ENCODE assay signal across 23 cellular contexts in genomic region chr10:121159670-121160069, GRCh38.
A peak's percentile ranks its signal among the peaks of the same experiment; 100 is the strongest.
DNase-seq lines count a peak whose midpoint lies in the region; ATAC-seq and TF ChIP-seq lines count a peak whose summit lies in the region.
"Had no signal": no experiment of that assay in that cellular context is flagged by ENCODE, and none has a peak within 500 bp of the region (broad histone marks: within the 10 kb centered on the region; RNA-seq: fewer than 3 reads in every experiment).

No MANE protein-coding gene starts in this region.

- H3K27ac ChIP-seq in gastroesophageal sphincter = no peak overlapping the region
- H3K27ac ChIP-seq: ascending aorta, coronary artery, right lobe of liver, upper lobe of left lung had no signal

- H3K4me3 ChIP-seq in gastroesophageal sphincter = no peak overlapping the region
- H3K4me3 ChIP-seq: ascending aorta, coronary artery, HAP-1, right lobe of liver, upper lobe of left lung had no signal

- H3K9me3 ChIP-seq in gastroesophageal sphincter = peaks cover 0 to 7% (median 0%) of the 10 kb centered on the region in 3 donors
- H3K9me3 ChIP-seq: ascending aorta, HAP-1, neutrophil, right lobe of liver had no signal

- no peak for TF ChIP-seq POLR2A in gastroesophageal sphincter (IDR thresholded peaks at IDR 0.05)

- ATAC-seq in HG03280 (IDR thresholded peaks at IDR 0.05; ENCODE audit: unreplicated experiment) (peak; percentile 83), gastroesophageal sphincter (no peak)
- ATAC-seq: stimulated activated memory B cell treated with anti-CD40 and anti-IgM and Interleukin-4, amounts not matched to agents 10 μg/mL and 1 μg/mL and 100 μg/mL, for 72 hours; T-cell had no signal

- no peak for TF ChIP-seq EP300 in gastroesophageal sphincter (IDR thresholded peaks at IDR 0.05)

- no peaks in the 10 kb centered on the region for H3K36me3 ChIP-seq in gastroesophageal sphincter
- H3K36me3 ChIP-seq: ascending aorta, HAP-1, neutrophil, right lobe of liver, upper lobe of left lung had no signal

- POLR2A ChIA-PET in GM10248 (lab: Yijun Ruan, JAX) = no interaction called here

- 81% methylated on average over 4 of the region's 5 CpGs; no CpG with 5 or more reads in 1 of the 2 donors for WGBS in gastroesophageal sphincter (ENCODE audit: low coverage in 1 of 2), 2 donors

- no peaks in the 10 kb centered on the region for H3K27me3 ChIP-seq in gastroesophageal sphincter
- H3K27me3 ChIP-seq: ascending aorta, neutrophil, right lobe of liver, upper lobe of left lung had no signal

- TF ChIP-seq CTCF in gastroesophageal sphincter (IDR thresholded peaks at IDR 0.05) = no peak
- no peak for TF ChIP-seq CTCF in GM10248 (IDR thresholded peaks at IDR 0.05; ENCODE audit: control extremely low read depth, extremely low read depth, low read depth, missing control alignments)

- peak; percentile 22 for DNase-seq in activated T-cell treated with anti-CD3 and anti-CD28 coated beads for 48 hours (ENCODE audit: low read depth)
- no peak for DNase-seq in activated T-cell treated with anti-CD3 and anti-CD28 coated beads, Interleukin-2, amount 50 U/mL, for 1 hour
- DNase-seq in SW480 (ENCODE audit: low spot score) = peak; percentile 80
- DNase-seq in stimulated activated CD8-positive, alpha-beta memory T cell treated with anti-CD3 and anti-CD28 coated beads, Interleukin-15, amount 100 ng/mL, for 48 hours (ENCODE audit: low read depth in 2 of 2) = peak; percentile 0 to 12
- DNase-seq in iPS-NIHi7 (ENCODE audit: extremely low spot score) = no peak
- DNase-seq in GM10248 (ENCODE audit: extremely low spot score) = no peak
- DNase-seq: activated B cell treated with CpG ODN at 0.5 μM for 24 hours; Kasumi-1; midbrain; NCI-H187; NCI-H524; right lobe of liver; RPMI8226; stimulated activated CD4-positive, alpha-beta T cell treated with anti-CD3 and anti-CD28 coated beads, Interleukin-4, amount 100 ng/mL, for 4 hours; T-cell; upper lobe of left lung had no signal

- peaks cover 0 to 16% (median 0%) of the 10 kb centered on the region in 3 donors for H3K4me1 ChIP-seq in gastroesophageal sphincter
- H3K4me1 ChIP-seq: ascending aorta had no signal

- CTCF ChIA-PET in GM10248 (lab: Yijun Ruan, JAX) = interaction anchor here (1.1 to 1.8 kb wide), 2 partner anchors 14 to 29 kb away, joined by 3 to 4 read pairs; no protein-coding TSS in a partner anchor

Comparison
In these comparisons a context has a peak if more than half of its experiments do, and no peak if none do; other contexts are left out.
1. DNase-seq: peak in activated T-cell treated with anti-CD3 and anti-CD28 coated beads for 48 hours (single experiment), SW480 (single experiment) and stimulated activated CD8-positive, alpha-beta memory T cell treated with anti-CD3 and anti-CD28 coated beads, Interleukin-15, amount 100 ng/mL, for 48 hours (2 of 2); none in activated T-cell treated with anti-CD3 and anti-CD28 coated beads, Interleukin-2, amount 50 U/mL, for 1 hour (single experiment), iPS-NIHi7 (single experiment) and GM10248 (single experiment).